Comparison of ENCODE assay signal across 8 cellular contexts in genomic region chr4:154807042-154807630, GRCh38. TPM values are rescaled to one million over a fixed set of nuclear protein-coding genes. Genes with fewer than 3 reads are reported as not detected.
DNase-seq lines count a peak whose midpoint lies in the region; ATAC-seq, FAIRE-seq and TF ChIP-seq lines count a peak whose summit lies in the region.

No MANE protein-coding gene starts in this region.

- ATAC-seq in GM21390 (IDR thresholded peaks at IDR 0.05; ENCODE audit: unreplicated experiment) (peak; percentile 82), HepG2 (no peak)
- ATAC-seq in stimulated activated naive CD8-positive, alpha-beta T cell treated with anti-CD3 and anti-CD28 coated beads, Interleukin-15, Interleukin-2, amounts not matched to agents 100 U/mL and 50 U/mL, for 24 hours = no peak

- intact Hi-C loops in adrenal gland (cut with DNase I) (no loop called here), HepG2 (cut with micrococcal nuclease; ENCODE audit: unreplicated experiment) (loop anchor here (2.0 to 5.0 kb wide), 2 partner anchors 122 to 980 kb away; no protein-coding TSS in a partner anchor)

- in situ Hi-C loops in HepG2 (cut with HindIII; ENCODE audit: extremely low pct_ligation_motif_present, low pct_unique_long_range_greater_than_20kb) = loop anchor here (25.0 kb wide), 1 partner anchor 555 kb away; no protein-coding TSS in a partner anchor

- H3K4me1 ChIP-seq in adrenal gland (replicated peaks in 1 of 2) = no peaks in the 10 kb centered on the region
- no peaks in the 10 kb centered on the region for H3K4me1 ChIP-seq in HepG2 (ENCODE audit: insufficient read depth, low read length)

- TF ChIP-seq EP300 in HepG2 (IDR thresholded peaks at IDR 0.05; ENCODE audit: low read depth in 2 of 2, low read length in 2 of 2) (no peak), HepG2 (CRISPR knock-in tag; IDR thresholded peaks at IDR 0.05; ENCODE audit: borderline replicate concordance) (no peak)

- no TSS peak for BruUV-seq in HepG2 (replicated peaks; lab: Mats Ljungman, UMichigan)

- WGBS in adrenal gland, 4 donors = 11 to 15% (median 14%) methylated on average over 3 of the region's 3 CpGs
- 6% methylated on average over 3 of the region's 3 CpGs for WGBS in HepG2 (ENCODE audit: low lambda C conversion rate)

- no peak for FAIRE-seq in HepG2 (lab: Jason Lieb, UNC)

- H3K9ac ChIP-seq in HepG2 (ENCODE audit: insufficient read depth, low read depth, low read length) = no peak overlapping the region

- H4K20me1 ChIP-seq in HepG2 (ENCODE audit: insufficient read depth, low read length) = no peaks in the 10 kb centered on the region

- TF ChIP-seq CTCF in adrenal gland (IDR thresholded peaks at IDR 0.05) (peak; percentile 46 to 86 (median 60)), HepG2 (CRISPR knock-in tag; IDR thresholded peaks at IDR 0.05) (peak; percentile 45)

- POLR2A ChIA-PET in HepG2 (lab: Yijun Ruan, JAX) = no interaction called here

- H3K4me3 ChIP-seq in Jurkat, Clone E6-1 (ENCODE audit: low read length) = no peak overlapping the region
- H3K4me3 ChIP-seq in adrenal gland (no peak overlapping the region), HepG2 (replicated peaks in 1 of 3; ENCODE audit: insufficient read depth in 1 of 3, low read depth in 2 of 3, low read length in 3 of 3) (no peak overlapping the region)

- H3K36me3 ChIP-seq in adrenal gland (replicated peaks in 1 of 2) (no peaks in the 10 kb centered on the region), HepG2 (replicated peaks in 1 of 2; ENCODE audit: control insufficient read depth in 1 of 2, insufficient read depth in 2 of 2, low read length in 2 of 2) (no peaks in the 10 kb centered on the region)

- H3K27ac ChIP-seq in adrenal gland (no peak overlapping the region), HepG2 (ENCODE audit: extremely low read length, insufficient read depth, low read length) (no peak overlapping the region)

- no peaks in the 10 kb centered on the region for H3K79me2 ChIP-seq in HepG2 (ENCODE audit: insufficient read depth, low read length)

- no peaks in the 10 kb centered on the region for H3K9me3 ChIP-seq in adrenal gland (replicated peaks in 1 of 3)
- H3K9me3 ChIP-seq in HepG2 (ENCODE audit: low read length) = no peaks in the 10 kb centered on the region

- CTCF ChIA-PET in HepG2 (lab: Yijun Ruan, JAX; ENCODE audit: low intra/inter-chr PET ratio, low total read pairs) = interaction anchor here (1.3 to 2.0 kb wide), 5 partner anchors 121 to 980 kb away, joined by 3 to 8 read pairs (median 6); no protein-coding TSS in a partner anchor

- DNase-seq in GM03348 (ENCODE audit: low spot score) (peak; percentile 15), adrenal gland (no peak), HepG2 (ENCODE audit: low spot score) (peak; percentile 4), HK-2 (ENCODE audit: unreplicated experiment) (no peak)
- peak; percentile 48 for DNase-seq in Jurkat, Clone E6-1 (ENCODE audit: low read depth, low spot score)
- no peak for DNase-seq in activated CD4-positive, alpha-beta T cell treated with anti-CD3 and anti-CD28 coated beads, Interleukin-2, amount 50 U/mL, for 4 hours
- no peak for DNase-seq in stimulated activated naive CD8-positive, alpha-beta T cell treated with anti-CD3 and anti-CD28 coated beads, Interleukin-15, Interleukin-2, amounts not matched to agents 100 U/mL and 50 U/mL, for 24 hours

- H3K27me3 ChIP-seq in adrenal gland (no peaks in the 10 kb centered on the region), HepG2 (ENCODE audit: control insufficient read depth in 1 of 2, insufficient read depth in 2 of 2, low read length in 2 of 2) (no peaks in the 10 kb centered on the region)

- TF ChIP-seq POLR2A in adrenal gland (IDR thresholded peaks at IDR 0.05) (no peak), HepG2 (IDR thresholded peaks at IDR 0.05; ENCODE audit: insufficient read depth in 1 of 2, low read depth in 2 of 2, low read length in 2 of 2) (no peak)

- TF ChIP-seq RAD21 in HepG2 (CRISPR knock-in tag; IDR thresholded peaks at IDR 0.05) = no peak

- no peak overlapping the region for H2AFZ ChIP-seq in HepG2 (ENCODE audit: low read length)

- no peak overlapping the region for H3K4me2 ChIP-seq in HepG2 (ENCODE audit: low read depth, low read length)

TF ChIP-seq in HepG2, 621 proteins besides CTCF, POLR2A, EP300 and RAD21:
- TF ChIP-seq STAG1 (CRISPR knock-in tag; IDR thresholded peaks at IDR 0.05) (peak; percentile 64), ZNF331 (CRISPR knock-in tag; IDR thresholded peaks at IDR 0.05) (no peak), SMC3 (IDR thresholded peaks at IDR 0.05; ENCODE audit: low read length) (peak; percentile 25; the same call in 1 of the 2 replicates), ZNF337 (CRISPR knock-in tag; IDR thresholded peaks at IDR 0.05; ENCODE audit: borderline replicate concordance, low read depth) (no peak), AKNA (CRISPR knock-in tag; IDR thresholded peaks at IDR 0.05; ENCODE audit: borderline replicate concordance) (no peak)
TF ChIP-seq in HepG2: peak in this region for 2.

RNA-seq across cellular contexts. Expression of gene RBM46, which starts 26.1 kb away (rescaled TPM):
- not detected for polyA plus RNA-seq in Jurkat, Clone E6-1 (2012; ENCODE audit: insufficient read depth, insufficient read length)
- total RNA-seq in adrenal gland (under 1 TPM in 1 of 8 donors, not detected in 7; 0.08 TPM), HepG2 (2016; rRNA removed; fragmentation: Illumina TruSeq; extraction: Trizol) (not detected in 2 replicates)
- polyA plus RNA-seq in adrenal gland (under 1 TPM in 1 of 3 donors, not detected in 2; 0.05 TPM), HepG2 (2011; rRNA removed) (not detected in 2 replicates)
- total RNA-seq in HepG2 (2016; cell fraction: cytosol; rRNA removed; fragmentation: Illumina TruSeq; extraction: Trizol; ENCODE audit: low read depth) = not detected in 2 replicates
- total RNA-seq in HepG2 (2016; cell fraction: insoluble cytoplasmic fraction; rRNA removed; fragmentation: Illumina TruSeq; extraction: Trizol) = not detected in 2 replicates
- not detected in 2 replicates for total RNA-seq in HepG2 (2016; cell fraction: membrane; rRNA removed; fragmentation: Illumina TruSeq; extraction: Trizol)
- not detected in 2 replicates for total RNA-seq in HepG2 (2016; cell fraction: nucleus; rRNA removed; fragmentation: Illumina TruSeq; extraction: Trizol)
- polyA plus RNA-seq in HepG2 (2011; cell fraction: cytosol; rRNA removed) = not detected in 2 replicates
- polyA plus RNA-seq in HepG2 (2011; cell fraction: nucleus; rRNA removed) = not detected in 2 replicates
- not detected in 2 replicates for polyA plus RNA-seq in HepG2 (2012)
- not detected in 2 replicates for polyA plus RNA-seq in HepG2 (2016; cell fraction: cytosol; fragmentation: Illumina TruSeq; extraction: Trizol; ENCODE audit: low read depth)
- polyA plus RNA-seq in HepG2 (2016; cell fraction: insoluble cytoplasmic fraction; fragmentation: Illumina TruSeq; extraction: Trizol; ENCODE audit: low read depth) = not detected in 2 replicates
- polyA plus RNA-seq in HepG2 (2016; cell fraction: membrane; fragmentation: Illumina TruSeq; extraction: Trizol; ENCODE audit: low read depth) = not detected in 2 replicates
- not detected in 2 replicates for polyA plus RNA-seq in HepG2 (2016; cell fraction: nucleus; fragmentation: Illumina TruSeq; extraction: Trizol; ENCODE audit: insufficient read depth, low read depth)
- not detected in 2 replicates for polyA minus RNA-seq in HepG2 (2011; rRNA and poly(A)+ RNA removed; ENCODE audit: low replicate concordance)
- polyA minus RNA-seq in HepG2 (2011; cell fraction: cytosol; rRNA and poly(A)+ RNA removed) = not detected in 2 replicates
- not detected in 2 replicates for polyA minus RNA-seq in HepG2 (2011; cell fraction: nucleus; rRNA and poly(A)+ RNA removed)

Comparison
In these comparisons a context has a peak if more than half of its experiments do, and no peak if none do; other contexts are left out.
1. DNase-seq: peak in GM03348 (single experiment), Jurkat, Clone E6-1 (single experiment) and HepG2 (single experiment); none in adrenal gland (0 of 7), activated CD4-positive, alpha-beta T cell treated with anti-CD3 and anti-CD28 coated beads, Interleukin-2, amount 50 U/mL, for 4 hours (0 of 2), stimulated activated naive CD8-positive, alpha-beta T cell treated with anti-CD3 and anti-CD28 coated beads, Interleukin-15, Interleukin-2, amounts not matched to agents 100 U/mL and 50 U/mL, for 24 hours (single experiment) and HK-2 (single experiment).